Comparison of ENCODE assay signal across 8 cellular contexts in genomic region chr1:1309525-1310385, GRCh38. TPM values are rescaled to one million over a fixed set of nuclear protein-coding genes. Genes with fewer than 3 reads are reported as not detected.
DNase-seq lines count a peak whose midpoint lies in the region; ATAC-seq and TF ChIP-seq lines count a peak whose summit lies in the region.

No MANE protein-coding gene starts in this region.

- no peak for TF ChIP-seq CTCF in GM12864 (IDR thresholded peaks at IDR 0.05; ENCODE audit: low read depth, low read length, missing control alignments)
- TF ChIP-seq CTCF in Peyer's patch (IDR thresholded peaks at IDR 0.05): no peak
- TF ChIP-seq CTCF in epithelial cell of proximal tubule (conservative IDR thresholded peaks at IDR 0.05; ENCODE audit: low read depth, low read length): no peak
- TF ChIP-seq CTCF in progenitor cell of endocrine pancreas (IDR thresholded peaks at IDR 0.05; ENCODE audit: unreplicated experiment): no peak

- H3K4me3 Mint-ChIP-seq in progenitor cell of endocrine pancreas (ENCODE audit: low read depth): peak overlapping the region; percentile 69

- no peak overlapping the region for H3K27ac Mint-ChIP-seq in progenitor cell of endocrine pancreas

- no peaks in the 10 kb centered on the region for H3K27me3 Mint-ChIP-seq in progenitor cell of endocrine pancreas

- peak overlapping the region in 3 of 4 donors; percentile 89 to 94 (median 91) for H3K27ac ChIP-seq in Peyer's patch

- peaks cover 2% of the 10 kb centered on the region for H3K36me3 Mint-ChIP-seq in progenitor cell of endocrine pancreas (ENCODE audit: insufficient read depth)

- H3K9me3 Mint-ChIP-seq in progenitor cell of endocrine pancreas (ENCODE audit: low read depth): no peaks in the 10 kb centered on the region

- peaks cover 0 to 47% (median 0%) of the 10 kb centered on the region in 3 donors for H3K36me3 ChIP-seq in Peyer's patch

- peaks cover 12 to 40% (median 33%) of the 10 kb centered on the region in 4 donors for H3K4me1 ChIP-seq in Peyer's patch

- no peak for ATAC-seq in esophagus mucosa

- H3K4me1 Mint-ChIP-seq in progenitor cell of endocrine pancreas (ENCODE audit: low read depth): peaks cover 14% of the 10 kb centered on the region

- H3K4me3 ChIP-seq in GM12864 (ENCODE audit: low read depth, low read length) (peak overlapping the region; percentile 89), Peyer's patch (peak overlapping the region; percentile 77 to 96 (median 83)), epithelial cell of proximal tubule (ENCODE audit: low read depth, low read length) (peak overlapping the region; percentile 87)

- H3K27me3 ChIP-seq in Peyer's patch: no peaks in the 10 kb centered on the region

- TF ChIP-seq POLR2A in Peyer's patch (IDR thresholded peaks at IDR 0.05): no peak

- no peak for DNase-seq in GM12864 (ENCODE audit: low read depth)
- DNase-seq in Peyer's patch: no peak
- no peak for DNase-seq in epithelial cell of proximal tubule (ENCODE audit: low read depth)
- no peak for DNase-seq in progenitor cell of endocrine pancreas (ENCODE audit: low spot score, unreplicated experiment)
- DNase-seq in DMS153 treated with DMSO at 0.1 percent for 48 hours (lab: John Stamatoyannopoulos, UW; ENCODE audit: unreplicated experiment): no peak
- no peak for DNase-seq in glomerular visceral epithelial cell (ENCODE audit: extremely low spot score)
- DNase-seq in globus pallidus (ENCODE audit: low spot score): no peak

- H3K9me3 ChIP-seq in Peyer's patch: no peaks in the 10 kb centered on the region

RNA-seq across cellular contexts. Expression of gene PUSL1, which starts 1.4 kb away (rescaled TPM):
- total RNA-seq in Peyer's patch: 10 to 100 TPM; 12.4 to 38.9 (median 24.4) TPM
- 46.5 and 92.7 TPM in 2 replicates for total RNA-seq in epithelial cell of proximal tubule
- total RNA-seq in progenitor cell of endocrine pancreas: 13.8 and 17.9 TPM in 2 replicates
- total RNA-seq in esophagus mucosa: 23.0 TPM

RNA-seq across cellular contexts. Expression of gene ACAP3, which starts 2.0 kb away (rescaled TPM):
- 100 to 1,000 TPM in 2 of 4 donors, 10 to 100 TPM in 2; 78.1 to 156 (median 110) TPM for total RNA-seq in Peyer's patch
- total RNA-seq in epithelial cell of proximal tubule: 21.8 and 29.1 TPM in 2 replicates
- 111 and 124 TPM in 2 replicates for total RNA-seq in progenitor cell of endocrine pancreas
- total RNA-seq in esophagus mucosa: 35.3 TPM

RNA-seq across cellular contexts. Expression of gene INTS11, which starts 14.7 kb away (rescaled TPM):
- total RNA-seq in Peyer's patch: 100 to 1,000 TPM; 146 to 359 (median 273) TPM
- 58.7 and 118 TPM in 2 replicates for total RNA-seq in epithelial cell of proximal tubule
- 163 and 177 TPM in 2 replicates for total RNA-seq in progenitor cell of endocrine pancreas
- 54.0 TPM for total RNA-seq in esophagus mucosa

RNA-seq across cellular contexts. Expression of gene CPTP, which starts 14.8 kb away (rescaled TPM):
- 10 to 100 TPM; 10.7 to 94.0 (median 84.6) TPM for total RNA-seq in Peyer's patch
- 40.1 and 42.4 TPM in 2 replicates for total RNA-seq in epithelial cell of proximal tubule
- total RNA-seq in progenitor cell of endocrine pancreas: 16.8 and 17.5 TPM in 2 replicates
- total RNA-seq in esophagus mucosa: 25.1 TPM

RNA-seq across cellular contexts. Expression of gene TAS1R3, which starts 21.3 kb away (rescaled TPM):
- 1 to 10 TPM; 2.1 to 5.8 (median 3.0) TPM for total RNA-seq in Peyer's patch
- total RNA-seq in epithelial cell of proximal tubule: not detected in 2 replicates
- 1.1 and 1.2 TPM in 2 replicates for total RNA-seq in progenitor cell of endocrine pancreas
- total RNA-seq in esophagus mucosa: 0.56 TPM
